Comparison of ENCODE assay signal across 12 cellular contexts in genomic region chr12:6181583-6182278, GRCh38. TPM values are rescaled to one million over a fixed set of nuclear protein-coding genes. Genes with fewer than 3 reads are reported as not detected.
DNase-seq lines count a peak whose midpoint lies in the region; ATAC-seq and TF ChIP-seq lines count a peak whose summit lies in the region.
"Had no signal": no experiment of that assay in that cellular context is flagged by ENCODE, and none has a peak within 500 bp of the region (broad histone marks: within the 10 kb centered on the region; RNA-seq: fewer than 3 reads in every experiment).

No MANE protein-coding gene starts in this region.

- no peak overlapping the region for H3K9ac ChIP-seq in BLaER1

- H3K27me3 ChIP-seq in BLaER1 (no peaks in the 10 kb centered on the region), RWPE2 (ENCODE audit: insufficient read depth, poor library complexity, severe bottlenecking) (no peaks in the 10 kb centered on the region), foreskin keratinocyte (no peaks in the 10 kb centered on the region)
- H3K27me3 ChIP-seq in effector memory CD4-positive, alpha-beta T cell (replicated peaks; ENCODE audit: control insufficient read depth, insufficient read depth, low read length, poor library complexity, severe bottlenecking): no peaks in the 10 kb centered on the region

- H3K9me3 ChIP-seq in BLaER1 (no peaks in the 10 kb centered on the region), RWPE2 (ENCODE audit: severe bottlenecking) (no peaks in the 10 kb centered on the region)
- H3K9me3 ChIP-seq in effector memory CD4-positive, alpha-beta T cell (ENCODE audit: control insufficient read depth, low read length): no peaks in the 10 kb centered on the region

- H3K4me2 ChIP-seq in BLaER1: peak overlapping the region; percentile 67

- H4K20me1 ChIP-seq in BLaER1: no peaks in the 10 kb centered on the region

- TF ChIP-seq CTCF in RWPE2 (IDR thresholded peaks at IDR 0.05; ENCODE audit: poor library complexity, severe bottlenecking) (no peak), foreskin keratinocyte (conservative IDR thresholded peaks at IDR 0.05) (no peak)

- H3K4me1 ChIP-seq in BLaER1 (peaks cover 32% of the 10 kb centered on the region), RWPE2 (ENCODE audit: insufficient read depth, poor library complexity, severe bottlenecking) (peaks cover 41% of the 10 kb centered on the region), foreskin keratinocyte (peaks cover 16% of the 10 kb centered on the region)
- H3K4me1 ChIP-seq in effector memory CD4-positive, alpha-beta T cell (ENCODE audit: control insufficient read depth, insufficient read depth, low read length, poor library complexity, severe bottlenecking): no peaks in the 10 kb centered on the region

- intact Hi-C loops in sciatic nerve (cut with DNase I): loop anchor here (10.0 kb wide), 1 partner anchor 117 kb away; no protein-coding TSS in a partner anchor

- no peak overlapping the region for H3K4me3 ChIP-seq in BLaER1
- H3K4me3 ChIP-seq in RWPE2 (ENCODE audit: severe bottlenecking): no peak overlapping the region
- no peak overlapping the region for H3K4me3 ChIP-seq in effector memory CD4-positive, alpha-beta T cell (ENCODE audit: insufficient read depth, low read depth, low read length, poor library complexity, severe bottlenecking)

- no peak for ATAC-seq in RWPE2 (ENCODE audit: low read depth)
- no peak for ATAC-seq in foreskin keratinocyte
- peak; percentile 6 for ATAC-seq in sciatic nerve
- no peak for ATAC-seq in GM18519 (IDR thresholded peaks at IDR 0.05; ENCODE audit: low FRiP score, unreplicated experiment)
- ATAC-seq: T-cell had no signal

- H3K27ac ChIP-seq in BLaER1 (0 out of 2 replicates have a peak overlapping the region, but pooled peaks have one; percentile 12), RWPE2 (ENCODE audit: poor library complexity, severe bottlenecking) (peak overlapping the region; percentile 78), foreskin keratinocyte (peak overlapping the region; percentile 47)
- no peak overlapping the region for H3K27ac ChIP-seq in effector memory CD4-positive, alpha-beta T cell (ENCODE audit: insufficient read depth, low read length, poor library complexity, severe bottlenecking)

- DNase-seq in RWPE2 (ENCODE audit: low spot score) (no peak), foreskin keratinocyte (no peak), sciatic nerve (ENCODE audit: low spot score) (no peak), AML-193 (lab: John Stamatoyannopoulos, UW) (no peak)
- DNase-seq in effector memory CD4-positive, alpha-beta T cell: no peak
- no peak for DNase-seq in activated naive CD4-positive, alpha-beta T cell (lab: John Stamatoyannopoulos, UW)
- DNase-seq: CD8-positive, alpha-beta memory T cell; hypothalamus; T-cell had no signal

- H3K36me3 ChIP-seq in BLaER1 (no peaks in the 10 kb centered on the region), RWPE2 (ENCODE audit: low read depth) (no peaks in the 10 kb centered on the region)
- no peaks in the 10 kb centered on the region for H3K36me3 ChIP-seq in effector memory CD4-positive, alpha-beta T cell (ENCODE audit: control insufficient read depth, insufficient read depth, low read length)

RNA-seq across cellular contexts. Expression of gene CD9, which starts 18.5 kb away (rescaled TPM):
- total RNA-seq in foreskin keratinocyte (577 and 589 TPM in 2 replicates), sciatic nerve (554 TPM)
- 620 and 648 TPM in 2 replicates for polyA plus RNA-seq in foreskin keratinocyte
- polyA plus RNA-seq: neural cell had no signal

RNA-seq across cellular contexts. Expression of gene VWF, which starts 57.3 kb away (rescaled TPM):
- total RNA-seq in foreskin keratinocyte (not detected in 2 replicates), sciatic nerve (655 TPM)
- polyA plus RNA-seq in foreskin keratinocyte: under 0.01 and 0.07 TPM in 2 replicates
- polyA plus RNA-seq: CD8-positive, alpha-beta memory T cell; neural cell had no signal

Comparison
In these comparisons a context has a peak if more than half of its experiments do, and no peak if none do; other contexts are left out.
1. RNA of gene VWF, which starts 57.3 kb away (total RNA-seq): 655 TPM in sciatic nerve (single experiment); not detected in foreskin keratinocyte; every median in the first group is over 100 times any median in the second.